8 cellular contexts compared by ENCODE assay signal in the genomic region with DNA sequence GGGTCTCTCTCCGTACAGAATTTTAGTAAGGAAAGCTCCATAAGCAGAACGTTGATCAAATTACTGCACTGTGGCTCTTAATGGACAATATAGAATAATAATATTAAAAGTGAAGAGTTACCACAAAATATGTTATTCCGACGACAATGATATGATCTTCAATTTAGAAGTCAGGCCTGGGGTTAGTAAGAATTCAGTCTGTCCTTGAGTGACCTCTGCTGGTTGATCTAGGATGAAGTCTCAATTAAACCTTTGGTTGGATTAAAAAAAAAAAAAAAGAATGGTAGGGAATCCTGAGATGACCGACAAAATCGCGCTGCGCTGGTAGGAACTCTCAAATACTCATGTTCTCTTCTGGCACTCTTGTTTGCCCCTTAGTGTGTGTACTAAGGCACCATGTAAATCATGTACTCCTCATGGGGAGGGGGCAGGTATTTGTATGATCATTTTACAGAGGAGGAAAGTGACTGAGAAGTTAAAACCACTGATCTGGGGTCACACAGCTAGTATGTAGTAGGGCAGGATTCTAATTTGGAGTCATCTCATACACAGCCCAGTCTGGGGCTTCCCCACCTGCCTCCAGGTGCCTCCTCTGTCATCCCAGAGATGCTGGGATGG.
DNase-seq lines count a peak whose midpoint lies in the region; ATAC-seq and TF ChIP-seq lines count a peak whose summit lies in the region.

No MANE protein-coding gene starts in this region.

- H3K36me3 ChIP-seq in mucosa of descending colon (ENCODE audit: low read depth): no peaks in the 10 kb centered on the region

- no peaks in the 10 kb centered on the region for H3K4me1 ChIP-seq in mucosa of descending colon (ENCODE audit: low read depth)

- CTCF ChIA-PET in HEK293T (lab: Yijun Ruan, JAX): interaction anchor here (0.6 to 6.2 kb wide), 4 partner anchors 20 to 177 kb away, joined by 3 to 61 read pairs (median 18); no protein-coding TSS in a partner anchor

- H3K4me3 Mint-ChIP-seq in activated T-helper 17 cell treated with anti-CD3 and anti-CD28 coated beads, Interleukin-2, amount 50 U/mL, for 72 hours: no peak overlapping the region

- intact Hi-C loops in dorsolateral prefrontal cortex (cut with DNase I) (loop anchor here (1.0 to 2.0 kb wide), 4 partner anchors 130 to 463 kb away; no protein-coding TSS in a partner anchor), mucosa of descending colon (cut with DNase I, micrococcal nuclease) (loop anchor here (2.0 to 5.0 kb wide), 4 partner anchors 127 to 463 kb away; no protein-coding TSS in a partner anchor)

- POLR2A ChIA-PET in HEK293T (lab: Yijun Ruan, JAX): no interaction called here

- no peaks in the 10 kb centered on the region for H3K9me3 Mint-ChIP-seq in activated T-helper 17 cell treated with anti-CD3 and anti-CD28 coated beads, Interleukin-2, amount 50 U/mL, for 72 hours

- no peak overlapping the region for H3K27ac Mint-ChIP-seq in activated T-helper 17 cell treated with anti-CD3 and anti-CD28 coated beads, Interleukin-2, amount 50 U/mL, for 72 hours

- in situ Hi-C loops in Caki2 (cut with HindIII; ENCODE audit: low pct_unique_long_range_greater_than_20kb, low sequenced_read_pairs): loop anchor here (25.0 kb wide), 1 partner anchor 448 kb away; no protein-coding TSS in a partner anchor

- peaks cover 14% of the 10 kb centered on the region for H3K27me3 Mint-ChIP-seq in activated T-helper 17 cell treated with anti-CD3 and anti-CD28 coated beads, Interleukin-2, amount 50 U/mL, for 72 hours

- H3K4me1 Mint-ChIP-seq in activated T-helper 17 cell treated with anti-CD3 and anti-CD28 coated beads, Interleukin-2, amount 50 U/mL, for 72 hours: no peaks in the 10 kb centered on the region

- ATAC-seq in mucosa of descending colon (peak; percentile 79), GM18498 (IDR thresholded peaks at IDR 0.05; ENCODE audit: unreplicated experiment) (no peak)
- ATAC-seq in activated T-helper 17 cell treated with anti-CD3 and anti-CD28 coated beads, Interleukin-2, amount 50 U/mL, for 72 hours (replicated peaks): no peak

- peak; percentile 43 for DNase-seq in Caki2 (ENCODE audit: low read depth)
- peak; percentile 50 for DNase-seq in HEK293T (ENCODE audit: extremely low spot score)
- DNase-seq in NCI-H774 (lab: John Stamatoyannopoulos, UW): peak; percentile 43
- peak in 1 of 10 donors; percentile 56 for DNase-seq in dorsolateral prefrontal cortex
- DNase-seq in mucosa of descending colon: peak in 1 of 3 donors; percentile 73
- no peak for DNase-seq in activated naive CD4-positive, alpha-beta T cell treated with Interleukin-2 at 50 U/mL for 16 hours

- H3K27ac ChIP-seq in dorsolateral prefrontal cortex: no peak overlapping the region

- no peaks in the 10 kb centered on the region for H3K9me3 ChIP-seq in mucosa of descending colon

- TF ChIP-seq CTCF in dorsolateral prefrontal cortex (IDR thresholded peaks at IDR 0.05 in 54 of 56, conservative IDR thresholded peaks at IDR 0.05 in 2 of 56; ENCODE audit: low read depth in 1 of 56, partially characterized antibody in 56 of 56): peak; percentile 60 to 94 (median 79)
- no peak for TF ChIP-seq CTCF in mucosa of descending colon (IDR thresholded peaks at IDR 0.05)

- no peaks in the 10 kb centered on the region for H3K27me3 ChIP-seq in dorsolateral prefrontal cortex

- H3K4me3 ChIP-seq in dorsolateral prefrontal cortex: no peak overlapping the region
- no peak overlapping the region for H3K4me3 ChIP-seq in mucosa of descending colon

- no peaks in the 10 kb centered on the region for H3K36me3 Mint-ChIP-seq in activated T-helper 17 cell treated with anti-CD3 and anti-CD28 coated beads, Interleukin-2, amount 50 U/mL, for 72 hours (ENCODE audit: low read depth)

TF ChIP-seq in HEK293T, 16 proteins besides CTCF, POLR2A, EP300 and RAD21:
- TF ChIP-seq ZNF384 (IDR thresholded peaks at IDR 0.05) (peak; percentile 97), NFRKB (IDR thresholded peaks at IDR 0.05) (no peak)
